ENCODE assay signal across 17 cellular contexts in genomic region chr7:137886706-137887105, GRCh38. TPM values are rescaled to one million over a fixed set of nuclear protein-coding genes. Genes with fewer than 3 reads are reported as not detected.
DNase-seq lines count a peak whose midpoint lies in the region; ATAC-seq and TF ChIP-seq lines count a peak whose summit lies in the region.
"Had no signal": no experiment of that assay in that cellular context is flagged by ENCODE, and none has a peak within 500 bp of the region (broad histone marks: within the 10 kb centered on the region; RNA-seq: fewer than 3 reads in every experiment).

No MANE protein-coding gene starts in this region.

- no peak overlapping the region for H3K4me2 ChIP-seq in neuronal stem cell (ENCODE audit: insufficient read depth, low read length, poor library complexity, severe bottlenecking)

- H2BK12ac ChIP-seq in neuronal stem cell (ENCODE audit: low read length) = no peak overlapping the region

- DNase-seq in BJ (ENCODE audit: low read depth) (peak; percentile 33), neuronal stem cell (ENCODE audit: low spot score) (no peak), NCI-H1436 treated with DMSO at 0.1 percent for 48 hours (lab: John Stamatoyannopoulos, UW) (no peak), DMS53 (lab: John Stamatoyannopoulos, UW) (no peak)
- no peak for DNase-seq in effector memory CD8-positive, alpha-beta T cell
- DNase-seq: activated CD4-positive, CD25-positive, alpha-beta regulatory T cell; gastrocnemius medialis; left colon; NCI-H1694; NCI-H82; occipital lobe; right lobe of liver had no signal

- no peak for ATAC-seq in HG02610 (IDR thresholded peaks at IDR 0.05; ENCODE audit: unreplicated experiment)
- ATAC-seq in effector memory CD8-positive, alpha-beta T cell (replicated peaks) = no peak
- ATAC-seq: gastrocnemius medialis, left colon, right lobe of liver had no signal

- H3K27ac ChIP-seq in HUES6 (ENCODE audit: low read depth, low read length) (peak overlapping the region; percentile 82; the same call in 1 of the 2 replicates), neuronal stem cell (replicated peaks; ENCODE audit: low read length) (peak overlapping the region; percentile 51)
- H3K27ac ChIP-seq: right lobe of liver, SJSA1, vagina had no signal

- POLR2A ChIA-PET in BJ (lab: Charles Lee) = no interaction called here

- H3K79me1 ChIP-seq in neuronal stem cell (ENCODE audit: low read depth, low read length) = no peaks in the 10 kb centered on the region

- no peak for TF ChIP-seq CTCF in BJ (IDR thresholded peaks at IDR 0.05; ENCODE audit: insufficient read depth, low read depth, low read length)

- no peak overlapping the region for H3K18ac ChIP-seq in neuronal stem cell (ENCODE audit: low read length)

- CTCF ChIA-PET in BJ (lab: Yijun Ruan, JAX) = interaction anchor here (0.7 kb wide), 1 partner anchor 230 kb away, joined by 3 read pairs; no protein-coding TSS in a partner anchor

- peak overlapping the region; percentile 38 for H3K9ac ChIP-seq in HUES6 (ENCODE audit: low read length)
- H3K9ac ChIP-seq in neuronal stem cell (ENCODE audit: low read depth, low read length, poor library complexity) = no peak overlapping the region

- H3K14ac ChIP-seq in neuronal stem cell (ENCODE audit: low read length) = no peak overlapping the region

- no peak overlapping the region for H2AFZ ChIP-seq in neuronal stem cell (ENCODE audit: low read length)

- no CpG with 5 or more reads among the region's 3 CpGs for WGBS in neuronal stem cell (ENCODE audit: extremely low coverage in 2 of 2, insufficient read length in 2 of 2, insufficient replicate concordance in 1 of 2), 2 donors

- intact Hi-C loops in dendritic cell treated with granulocyte-macrophage colony-stimulating factor and Interleukin-4, amounts not matched to agents 40 ng/mL and 50 ng/mL, for 4 days (cut with micrococcal nuclease) = no loop called here

- no peak overlapping the region for H3K23ac ChIP-seq in neuronal stem cell (ENCODE audit: low read depth, low read length, poor library complexity)

- H3K4ac ChIP-seq in neuronal stem cell (ENCODE audit: low read length) = no peak overlapping the region

- no peak overlapping the region for H2BK120ac ChIP-seq in neuronal stem cell (ENCODE audit: low read depth, low read length)

- no peak overlapping the region for H4K8ac ChIP-seq in neuronal stem cell (ENCODE audit: low read depth, low read length)

- H3K36me3 ChIP-seq in BJ (ENCODE audit: control insufficient read depth, insufficient read depth, low read length) = peaks cover 10% of the 10 kb centered on the region
- H3K36me3 ChIP-seq in HUES6 (ENCODE audit: control insufficient read depth, insufficient read depth, low read length) = peaks cover 62% of the 10 kb centered on the region
- peaks cover 19 to 60% of the 10 kb centered on the region in 2 donors for H3K36me3 ChIP-seq in neuronal stem cell (replicated peaks in 1 of 2; ENCODE audit: control insufficient read depth in 2 of 2, insufficient read depth in 2 of 2, low read length in 2 of 2)

- H3K9me3 ChIP-seq in HUES6 (ENCODE audit: control insufficient read depth, insufficient read depth, low read depth, low read length) (peaks cover 4% of the 10 kb centered on the region), neuronal stem cell (replicated peaks in 1 of 2; ENCODE audit: control insufficient read depth in 2 of 2, insufficient read depth in 1 of 2, low read depth in 1 of 2, low read length in 2 of 2) (peaks cover 5 to 12% of the 10 kb centered on the region in 2 donors)
- H3K9me3 ChIP-seq: gastrocnemius medialis, right lobe of liver, SJSA1, vagina had no signal

- H2AK5ac ChIP-seq in neuronal stem cell (ENCODE audit: low read depth, low read length) = no peak overlapping the region

- H4K91ac ChIP-seq in neuronal stem cell (ENCODE audit: low read depth, low read length, poor library complexity) = no peak overlapping the region

- peaks cover 15% of the 10 kb centered on the region for H3K4me1 Mint-ChIP-seq in dendritic cell treated with granulocyte-macrophage colony-stimulating factor and Interleukin-4, amounts not matched to agents 40 ng/mL and 50 ng/mL, for 4 days (ENCODE audit: low read depth)
- H3K4me1 Mint-ChIP-seq in effector memory CD8-positive, alpha-beta T cell (ENCODE audit: low read depth in 2 of 2) = peaks cover 3 to 5% of the 10 kb centered on the region in 2 donors

- H3K4me3 ChIP-seq in BJ (ENCODE audit: low read depth, low read length) = no peak overlapping the region
- H3K4me3 ChIP-seq in HUES6 (ENCODE audit: low read depth, low read length) = no peak overlapping the region
- no peak overlapping the region for H3K4me3 ChIP-seq in neuronal stem cell (ENCODE audit: low read length in 2 of 2)
- H3K4me3 ChIP-seq: gastrocnemius medialis, right lobe of liver, SJSA1, vagina had no signal

- no peak overlapping the region for H2BK5ac ChIP-seq in neuronal stem cell (ENCODE audit: low read length)

- peaks cover 16% of the 10 kb centered on the region for H3K4me1 ChIP-seq in HUES6 (ENCODE audit: control insufficient read depth, insufficient read depth, low read length)
- peaks cover 12 to 14% of the 10 kb centered on the region in 2 donors for H3K4me1 ChIP-seq in neuronal stem cell (ENCODE audit: control insufficient read depth in 2 of 2, insufficient read depth in 1 of 2, low read depth in 1 of 2, low read length in 2 of 2)
- H3K4me1 ChIP-seq: right lobe of liver had no signal

- H2BK15ac ChIP-seq in neuronal stem cell (ENCODE audit: low read length) = no peak overlapping the region

- peaks cover 79% of the 10 kb centered on the region for H3K36me3 Mint-ChIP-seq in dendritic cell treated with granulocyte-macrophage colony-stimulating factor and Interleukin-4, amounts not matched to agents 40 ng/mL and 50 ng/mL, for 4 days (ENCODE audit: low read depth)
- peaks cover 33% of the 10 kb centered on the region for H3K36me3 Mint-ChIP-seq in effector memory CD8-positive, alpha-beta T cell (ENCODE audit: insufficient read depth)

- H3K27me3 ChIP-seq in BJ (ENCODE audit: control insufficient read depth, insufficient read depth, low read length) (no peaks in the 10 kb centered on the region), HUES6 (ENCODE audit: control insufficient read depth, insufficient read depth, low read length) (no peaks in the 10 kb centered on the region), neuronal stem cell (ENCODE audit: control insufficient read depth in 3 of 3, insufficient read depth in 3 of 3, low read depth in 1 of 3, low read length in 3 of 3) (no peaks in the 10 kb centered on the region)
- H3K27me3 ChIP-seq: gastrocnemius medialis, right lobe of liver, SJSA1, vagina had no signal

- H3K9me3 Mint-ChIP-seq in dendritic cell treated with granulocyte-macrophage colony-stimulating factor and Interleukin-4, amounts not matched to agents 40 ng/mL and 50 ng/mL, for 4 days = no peaks in the 10 kb centered on the region
- no peaks in the 10 kb centered on the region for H3K9me3 Mint-ChIP-seq in effector memory CD8-positive, alpha-beta T cell

- peak overlapping the region; percentile 30 for H3K27ac Mint-ChIP-seq in dendritic cell treated with granulocyte-macrophage colony-stimulating factor and Interleukin-4, amounts not matched to agents 40 ng/mL and 50 ng/mL, for 4 days
- H3K27ac Mint-ChIP-seq in effector memory CD8-positive, alpha-beta T cell = peak overlapping the region in 1 of 2 donors; percentile 60

- no peak overlapping the region for H3K4me3 Mint-ChIP-seq in dendritic cell treated with granulocyte-macrophage colony-stimulating factor and Interleukin-4, amounts not matched to agents 40 ng/mL and 50 ng/mL, for 4 days
- H3K4me3 Mint-ChIP-seq in effector memory CD8-positive, alpha-beta T cell = no peak overlapping the region

- no peaks in the 10 kb centered on the region for H3K27me3 Mint-ChIP-seq in dendritic cell treated with granulocyte-macrophage colony-stimulating factor and Interleukin-4, amounts not matched to agents 40 ng/mL and 50 ng/mL, for 4 days
- H3K27me3 Mint-ChIP-seq in effector memory CD8-positive, alpha-beta T cell = no peaks in the 10 kb centered on the region

RNA-seq across cellular contexts. Expression of gene DGKI, which starts 39.9 kb away (rescaled TPM):
- polyA plus RNA-seq in BJ (2011; rRNA removed) = 1.3 and 1.4 TPM in 2 replicates
- 7.3 and 8.2 TPM in 2 replicates for polyA minus RNA-seq in BJ (2011; rRNA and poly(A)+ RNA removed)
- 2.1 TPM for polyA plus RNA-seq in neuronal stem cell (2013, experiment 1 of 2)
- polyA plus RNA-seq in neuronal stem cell (2013, experiment 2 of 2) = 2.3 TPM
